In genomic region chr17:21316212-21316886, GRCh38 we compare ENCODE assay signal across 9 cellular contexts. TPM values are rescaled to one million over a fixed set of nuclear protein-coding genes. Genes with fewer than 3 reads are reported as not detected.
DNase-seq lines count a peak whose midpoint lies in the region; ATAC-seq and TF ChIP-seq lines count a peak whose summit lies in the region.
"Not testable (repeated sequence)": the region's sequence is repeated elsewhere in the genome, so short reads cannot be mapped to it uniquely, and the experiment has no call there.
"Had no signal": no experiment of that assay in that cellular context is flagged by ENCODE, and none has a peak within 500 bp of the region (broad histone marks: within the 10 kb centered on the region; RNA-seq: fewer than 3 reads in every experiment).

No MANE protein-coding gene starts in this region.

- H3K36me3 Mint-ChIP-seq in CD8-positive, alpha-beta T cell: peaks cover 14% of the 10 kb centered on the region
- H3K36me3 Mint-ChIP-seq in T-cell, natural killer cell: not testable (repeated sequence)

- not testable (repeated sequence) for DNase-seq in CD8-positive, alpha-beta T cell; heart right ventricle; natural killer cell; stomach
- DNase-seq in T-cell (peak in 1 of 34 experiments; percentile 13), ascending aorta (ENCODE audit: low spot score in 2 of 2) (peak in 1 of 2 donors; percentile 64)

- CTCF ChIA-PET in CD8-positive, alpha-beta T cell (lab: Charles Lee); T-cell (lab: Charles Lee): not testable (repeated sequence)

- POLR2A ChIA-PET in CD8-positive, alpha-beta T cell (lab: Charles Lee); T-cell (lab: Charles Lee): not testable (repeated sequence)

- not testable (repeated sequence) for TF ChIP-seq EP300 in stomach (IDR thresholded peaks at IDR 0.05)

- H3K9me3 Mint-ChIP-seq in CD8-positive, alpha-beta T cell; T-cell; natural killer cell: not testable (repeated sequence)

- H3K36me3 ChIP-seq in CD8-positive, alpha-beta T cell (ENCODE audit: insufficient read depth, low read length): not testable (repeated sequence)
- H3K36me3 ChIP-seq in ascending aorta: peaks cover 21 to 31% of the 10 kb centered on the region in 2 donors
- H3K36me3 ChIP-seq in heart right ventricle: peaks cover 0 to 40% (median 0%) of the 10 kb centered on the region in 9 donors
- peaks cover 8 to 43% (median 40%) of the 10 kb centered on the region in 4 donors for H3K36me3 ChIP-seq in stomach

- peak; percentile 11 for TF ChIP-seq CTCF in CD8-positive, alpha-beta T cell (IDR thresholded peaks at IDR 0.05)
- not testable (repeated sequence) for TF ChIP-seq CTCF in ascending aorta (IDR thresholded peaks at IDR 0.05); stomach (IDR thresholded peaks at IDR 0.05)
- TF ChIP-seq CTCF in heart right ventricle (IDR thresholded peaks at IDR 0.05) (peak in 3 of 9 donors; percentile 11 to 33 (median 15)), natural killer cell (IDR thresholded peaks at IDR 0.05) (peak; percentile 19)

- 67 to 70% methylated on average over 6 of the region's 39 CpGs for WGBS in heart right ventricle, 2 donors
- WGBS in stomach, 5 donors: 50 to 70% (median 54%) methylated on average over 4 to 8 of the region's 39 CpGs

- intact Hi-C loops in CD8-positive, alpha-beta T cell (cut with DNase I, micrococcal nuclease): not testable (repeated sequence)
- intact Hi-C loops in ascending aorta (cut with DNase I): loop anchor here (10.0 kb wide), 1 partner anchor 62 kb away; the partner anchor contains the start of gene NATD1
- intact Hi-C loops in heart right ventricle (cut with DNase I): loop anchor here in 4 of 10 donors (10.0 kb wide), 1 partner anchor 138 kb away; no protein-coding TSS in a partner anchor
- intact Hi-C loops in natural killer cell (cut with micrococcal nuclease): loop anchor here (10.0 kb wide), 1 partner anchor 198 kb away; no protein-coding TSS in a partner anchor
- intact Hi-C loops in stomach (cut with DNase I; ENCODE audit: low total_unique reads): loop anchor here (10.0 kb wide), 1 partner anchor 138 kb away; no protein-coding TSS in a partner anchor

- not testable (repeated sequence) for H3K9me3 ChIP-seq in CD8-positive, alpha-beta T cell (ENCODE audit: low read length); ascending aorta; heart right ventricle; stomach

- not testable (repeated sequence) for H3K27me3 ChIP-seq in CD8-positive, alpha-beta T cell (ENCODE audit: insufficient read depth, low read length); ascending aorta; heart right ventricle; stomach

- not testable (repeated sequence) for H3K27ac Mint-ChIP-seq in CD8-positive, alpha-beta T cell; T-cell; natural killer cell

- H3K4me1 ChIP-seq in CD8-positive, alpha-beta T cell (ENCODE audit: insufficient read depth, low read length); ascending aorta: not testable (repeated sequence)
- H3K4me1 ChIP-seq in heart right ventricle (peaks cover 0 to 17% (median 7%) of the 10 kb centered on the region in 9 donors), stomach (peaks cover 8 to 33% (median 13%) of the 10 kb centered on the region in 4 donors)

- H3K4me3 ChIP-seq in CD8-positive, alpha-beta T cell (ENCODE audit: low read depth, low read length): not testable (repeated sequence)
- H3K4me3 ChIP-seq in ascending aorta: peak overlapping the region in 1 of 2 donors; percentile 30
- peak overlapping the region in 6 of 10 donors; percentile 27 to 40 (median 30) for H3K4me3 ChIP-seq in heart right ventricle
- peak overlapping the region in 3 of 4 donors; percentile 12 to 33 (median 22) for H3K4me3 ChIP-seq in stomach

- H3K27me3 Mint-ChIP-seq in CD8-positive, alpha-beta T cell (ENCODE audit: low read depth); T-cell; natural killer cell (ENCODE audit: low read depth in 2 of 2): not testable (repeated sequence)

- not testable (repeated sequence) for H3K4me3 Mint-ChIP-seq in CD8-positive, alpha-beta T cell; T-cell; natural killer cell

- not testable (repeated sequence) for H3K4me1 Mint-ChIP-seq in CD8-positive, alpha-beta T cell (ENCODE audit: low read depth); T-cell; natural killer cell

- ATAC-seq in CD8-positive, alpha-beta T cell: peak; percentile 86
- ATAC-seq in GM21529 (IDR thresholded peaks at IDR 0.05; ENCODE audit: unreplicated experiment): peak; percentile 64
- ATAC-seq in HG03175 (IDR thresholded peaks at IDR 0.05; ENCODE audit: unreplicated experiment): peak; percentile 45
- ATAC-seq in T-cell (replicated peaks in 1 of 4): peak; percentile 81 to 90 (median 83)
- ATAC-seq in heart right ventricle: peak; percentile 79 to 89 (median 86)
- ATAC-seq in natural killer cell: peak; percentile 80 to 88 (median 81)

- not testable (repeated sequence) for H3K27ac ChIP-seq in CD8-positive, alpha-beta T cell (ENCODE audit: low read depth, low read length)
- H3K27ac ChIP-seq in ascending aorta: peak overlapping the region; percentile 40 to 65
- peak overlapping the region in 1 of 10 donors; percentile 19 for H3K27ac ChIP-seq in heart right ventricle
- H3K27ac ChIP-seq in stomach: peak overlapping the region in 2 of 5 donors; percentile 57 to 84

- TF ChIP-seq POLR2A in stomach (IDR thresholded peaks at IDR 0.05): not testable (repeated sequence)

RNA-seq across cellular contexts. Expression of gene MAP2K3, which starts 31.8 kb away (rescaled TPM):
- 10 to 100 TPM; 59.9 to 63.8 TPM for total RNA-seq in CD8-positive, alpha-beta T cell
- total RNA-seq in T-cell (10 to 100 TPM; 36.9 to 61.3 (median 57.1) TPM), ascending aorta (294 TPM), heart right ventricle (10 to 100 TPM; 28.9 to 71.6 (median 60.4) TPM), natural killer cell (100 to 1,000 TPM; 139 to 165 (median 162) TPM), stomach (100 to 1,000 TPM in 1 of 5 donors, 10 to 100 TPM in 4; 22.6 to 101 (median 66.2) TPM)
- polyA plus RNA-seq in heart right ventricle (100 to 1,000 TPM in 1 of 2 donors, 10 to 100 TPM in 1; 32.1 to 103 TPM), stomach (10 to 100 TPM; 27.8 to 41.2 (median 40.6) TPM)

RNA-seq across cellular contexts. Expression of gene KCNJ12, which starts 59.8 kb away (rescaled TPM):
- under 1 TPM; 0.08 to 0.31 TPM for total RNA-seq in CD8-positive, alpha-beta T cell
- under 1 TPM; 0.03 to 0.23 (median 0.10) TPM for total RNA-seq in T-cell
- 13.2 TPM for total RNA-seq in ascending aorta
- total RNA-seq in heart right ventricle: 10 to 100 TPM in 2 of 10 donors, 1 to 10 TPM in 8; 7.2 to 14.7 (median 8.7) TPM
- polyA plus RNA-seq in heart right ventricle: 1 to 10 TPM; 2.8 to 4.0 TPM
- under 1 TPM in 1 of 3 donors, not detected in 2; 0.14 TPM for total RNA-seq in natural killer cell
- 10 to 100 TPM in 1 of 5 donors, 1 to 10 TPM in 3, under 1 TPM in 1; under 0.01 to 10.5 (median 2.3) TPM for total RNA-seq in stomach
- polyA plus RNA-seq in stomach: under 1 TPM in 2 of 3 donors, not detected in 1; 0.23 to 0.68 TPM
- total RNA-seq: T-helper 2 cell treated with Interferon-gamma antibody and Interleukin-4, amounts not matched to agents 100 ng/mL and 5 ng/mL, for 36 hours had no signal
